Comparison of ENCODE assay signal across 1 cellular context in the genomic region with DNA sequence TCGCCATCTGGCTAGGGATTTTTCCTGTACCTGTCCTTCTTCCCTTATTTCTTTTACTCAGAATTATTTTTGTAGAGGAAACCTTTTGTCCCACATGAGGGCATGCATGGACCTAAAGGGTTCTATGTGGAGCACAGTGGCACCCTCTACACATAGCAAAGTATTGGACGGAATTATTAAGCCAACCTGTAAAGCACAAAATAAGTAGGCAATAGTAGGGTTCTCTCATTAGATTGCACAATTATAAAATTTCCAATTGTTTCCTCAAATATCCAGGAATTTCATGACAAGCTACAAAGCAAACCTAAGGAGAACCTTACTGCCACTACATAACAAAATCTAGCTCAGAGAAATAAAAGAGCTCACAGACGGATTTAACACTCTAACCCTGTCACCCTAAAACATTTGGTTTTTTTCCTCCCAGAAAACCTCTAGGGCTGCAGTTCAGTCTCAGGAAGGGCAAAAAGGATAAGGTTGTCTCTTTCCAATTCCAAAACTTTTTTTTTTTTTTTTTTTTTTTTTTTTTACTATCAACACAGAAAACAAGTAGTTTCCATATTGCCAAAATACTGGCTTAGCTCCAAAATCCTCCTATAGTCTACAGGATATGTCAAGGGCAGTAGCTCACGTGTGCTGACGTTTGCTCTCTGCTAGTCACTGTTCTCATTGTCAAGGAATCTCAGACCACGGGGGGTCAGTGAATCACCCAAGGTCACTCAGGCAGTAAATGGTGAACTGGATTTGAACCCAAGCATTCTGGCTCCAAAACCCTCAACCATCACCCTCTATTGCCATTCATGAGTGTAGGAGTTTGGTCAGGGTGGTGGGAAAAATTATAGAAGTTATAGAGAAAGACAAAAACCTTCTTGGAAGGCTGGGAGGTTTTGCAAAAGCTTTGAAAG.
TF ChIP-seq lines count a peak whose summit lies in the region.

No MANE protein-coding gene starts in this region.

TF ChIP-seq in HEK293, 187 proteins besides CTCF, POLR2A, EP300 and RAD21 (continued from another document and continues in another):
- no peak for TF ChIP-seq ZNF555 (tag by site-specific recombination; conservative IDR thresholded peaks at IDR 0.05)
- TF ChIP-seq SP7 (tag by site-specific recombination; IDR thresholded peaks at IDR 0.05): peak; percentile 37
- TF ChIP-seq ZNF174 (tag by site-specific recombination; IDR thresholded peaks at IDR 0.05): no peak
- no peak for TF ChIP-seq BCL11A (tag by site-specific recombination; IDR thresholded peaks at IDR 0.05; ENCODE audit: low read depth)
- TF ChIP-seq, protein P1, sequence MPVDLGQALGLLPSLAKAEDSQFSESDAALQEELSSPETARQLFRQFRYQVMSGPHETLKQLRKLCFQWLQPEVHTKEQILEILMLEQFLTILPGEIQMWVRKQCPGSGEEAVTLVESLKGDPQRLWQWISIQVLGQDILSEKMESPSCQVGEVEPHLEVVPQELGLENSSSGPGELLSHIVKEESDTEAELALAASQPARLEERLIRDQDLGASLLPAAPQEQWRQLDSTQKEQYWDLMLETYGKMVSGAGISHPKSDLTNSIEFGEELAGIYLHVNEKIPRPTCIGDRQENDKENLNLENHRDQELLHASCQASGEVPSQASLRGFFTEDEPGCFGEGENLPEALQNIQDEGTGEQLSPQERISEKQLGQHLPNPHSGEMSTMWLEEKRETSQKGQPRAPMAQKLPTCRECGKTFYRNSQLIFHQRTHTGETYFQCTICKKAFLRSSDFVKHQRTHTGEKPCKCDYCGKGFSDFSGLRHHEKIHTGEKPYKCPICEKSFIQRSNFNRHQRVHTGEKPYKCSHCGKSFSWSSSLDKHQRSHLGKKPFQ (tag by site-specific recombination; IDR thresholded peaks at IDR 0.05): no peak
- TF ChIP-seq ZSCAN4 (tag by site-specific recombination; IDR thresholded peaks at IDR 0.05): no peak
- TF ChIP-seq ZNF558 (tag by site-specific recombination; IDR thresholded peaks at IDR 0.05): no peak
- TF ChIP-seq ZXDB (tag by site-specific recombination; IDR thresholded peaks at IDR 0.05): 0 out of 2 replicates have a peak, but pooled peaks have one; percentile 21
- no peak for TF ChIP-seq ZNF48 (tag by site-specific recombination; IDR thresholded peaks at IDR 0.05)
- no peak for TF ChIP-seq SALL2 (tag by site-specific recombination; IDR thresholded peaks at IDR 0.05; ENCODE audit: borderline replicate concordance)
- 0 out of 2 replicates have a peak, but pooled peaks have one; percentile 7 for TF ChIP-seq ZIC2 (tag by site-specific recombination; IDR thresholded peaks at IDR 0.05)
- TF ChIP-seq INSM2 (tag by site-specific recombination; IDR thresholded peaks at IDR 0.05): peak; percentile 67; the same call in 1 of the 2 replicates
- TF ChIP-seq, protein P2, sequence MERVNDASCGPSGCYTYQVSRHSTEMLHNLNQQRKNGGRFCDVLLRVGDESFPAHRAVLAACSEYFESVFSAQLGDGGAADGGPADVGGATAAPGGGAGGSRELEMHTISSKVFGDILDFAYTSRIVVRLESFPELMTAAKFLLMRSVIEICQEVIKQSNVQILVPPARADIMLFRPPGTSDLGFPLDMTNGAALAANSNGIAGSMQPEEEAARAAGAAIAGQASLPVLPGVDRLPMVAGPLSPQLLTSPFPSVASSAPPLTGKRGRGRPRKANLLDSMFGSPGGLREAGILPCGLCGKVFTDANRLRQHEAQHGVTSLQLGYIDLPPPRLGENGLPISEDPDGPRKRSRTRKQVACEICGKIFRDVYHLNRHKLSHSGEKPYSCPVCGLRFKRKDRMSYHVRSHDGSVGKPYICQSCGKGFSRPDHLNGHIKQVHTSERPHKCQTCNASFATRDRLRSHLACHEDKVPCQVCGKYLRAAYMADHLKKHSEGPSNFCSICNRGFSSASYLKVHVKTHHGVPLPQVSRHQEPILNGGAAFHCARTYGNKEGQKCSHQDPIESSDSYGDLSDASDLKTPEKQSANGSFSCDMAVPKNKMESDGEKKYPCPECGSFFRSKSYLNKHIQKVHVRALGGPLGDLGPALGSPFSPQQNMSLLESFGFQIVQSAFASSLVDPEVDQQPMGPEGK (tag by site-specific recombination; IDR thresholded peaks at IDR 0.05): no peak
- no peak for TF ChIP-seq MYNN (tag by site-specific recombination; IDR thresholded peaks at IDR 0.05; ENCODE audit: borderline replicate concordance)
- no peak for TF ChIP-seq ZNF169 (tag by site-specific recombination; IDR thresholded peaks at IDR 0.05)
- TF ChIP-seq ZNF629 (tag by site-specific recombination; IDR thresholded peaks at IDR 0.05): peak; percentile 88
- TF ChIP-seq ZNF214 (tag by site-specific recombination; IDR thresholded peaks at IDR 0.05; ENCODE audit: borderline replicate concordance): no peak
- no peak for TF ChIP-seq ZNF2 (tag by site-specific recombination; IDR thresholded peaks at IDR 0.05)
- no peak for TF ChIP-seq REPIN1 (tag by site-specific recombination; IDR thresholded peaks at IDR 0.05; ENCODE audit: low read depth)
- peak; percentile 37; the same call in 1 of the 2 replicates for TF ChIP-seq GLIS2 (tag by site-specific recombination; IDR thresholded peaks at IDR 0.05)
- TF ChIP-seq ZNF664 (tag by site-specific recombination; IDR thresholded peaks at IDR 0.05): no peak
- peak; percentile 35; the same call in 1 of the 2 replicates for TF ChIP-seq ZNF335 (tag by site-specific recombination; conservative IDR thresholded peaks at IDR 0.05)
- TF ChIP-seq ZSCAN30 (tag by site-specific recombination; IDR thresholded peaks at IDR 0.05): no peak
- no peak for TF ChIP-seq ZNF140 (tag by site-specific recombination; IDR thresholded peaks at IDR 0.05)
- TF ChIP-seq PRDM10 (tag by site-specific recombination; IDR thresholded peaks at IDR 0.05): no peak
- TF ChIP-seq ZNF785 (tag by site-specific recombination; IDR thresholded peaks at IDR 0.05): no peak
- TF ChIP-seq ZNF645 (tag by site-specific recombination; IDR thresholded peaks at IDR 0.05): no peak
- no peak for TF ChIP-seq ZBTB6 (tag by site-specific recombination; IDR thresholded peaks at IDR 0.05)
- TF ChIP-seq ZNF23 (tag by site-specific recombination; IDR thresholded peaks at IDR 0.05; ENCODE audit: borderline replicate concordance): no peak
- no peak for TF ChIP-seq ZNF37A (tag by site-specific recombination; IDR thresholded peaks at IDR 0.05)
- TF ChIP-seq, protein P3, sequence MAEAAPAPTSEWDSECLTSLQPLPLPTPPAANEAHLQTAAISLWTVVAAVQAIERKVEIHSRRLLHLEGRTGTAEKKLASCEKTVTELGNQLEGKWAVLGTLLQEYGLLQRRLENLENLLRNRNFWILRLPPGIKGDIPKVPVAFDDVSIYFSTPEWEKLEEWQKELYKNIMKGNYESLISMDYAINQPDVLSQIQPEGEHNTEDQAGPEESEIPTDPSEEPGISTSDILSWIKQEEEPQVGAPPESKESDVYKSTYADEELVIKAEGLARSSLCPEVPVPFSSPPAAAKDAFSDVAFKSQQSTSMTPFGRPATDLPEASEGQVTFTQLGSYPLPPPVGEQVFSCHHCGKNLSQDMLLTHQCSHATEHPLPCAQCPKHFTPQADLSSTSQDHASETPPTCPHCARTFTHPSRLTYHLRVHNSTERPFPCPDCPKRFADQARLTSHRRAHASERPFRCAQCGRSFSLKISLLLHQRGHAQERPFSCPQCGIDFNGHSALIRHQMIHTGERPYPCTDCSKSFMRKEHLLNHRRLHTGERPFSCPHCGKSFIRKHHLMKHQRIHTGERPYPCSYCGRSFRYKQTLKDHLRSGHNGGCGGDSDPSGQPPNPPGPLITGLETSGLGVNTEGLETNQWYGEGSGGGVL (tag by site-specific recombination; IDR thresholded peaks at IDR 0.05): no peak
- TF ChIP-seq, protein P4, sequence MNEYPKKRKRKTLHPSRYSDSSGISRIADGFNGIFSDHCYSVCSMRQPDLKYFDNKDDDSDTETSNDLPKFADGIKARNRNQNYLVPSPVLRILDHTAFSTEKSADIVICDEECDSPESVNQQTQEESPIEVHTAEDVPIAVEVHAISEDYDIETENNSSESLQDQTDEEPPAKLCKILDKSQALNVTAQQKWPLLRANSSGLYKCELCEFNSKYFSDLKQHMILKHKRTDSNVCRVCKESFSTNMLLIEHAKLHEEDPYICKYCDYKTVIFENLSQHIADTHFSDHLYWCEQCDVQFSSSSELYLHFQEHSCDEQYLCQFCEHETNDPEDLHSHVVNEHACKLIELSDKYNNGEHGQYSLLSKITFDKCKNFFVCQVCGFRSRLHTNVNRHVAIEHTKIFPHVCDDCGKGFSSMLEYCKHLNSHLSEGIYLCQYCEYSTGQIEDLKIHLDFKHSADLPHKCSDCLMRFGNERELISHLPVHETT (tag by site-specific recombination; IDR thresholded peaks at IDR 0.05): peak; percentile 56
- TF ChIP-seq, protein P5, sequence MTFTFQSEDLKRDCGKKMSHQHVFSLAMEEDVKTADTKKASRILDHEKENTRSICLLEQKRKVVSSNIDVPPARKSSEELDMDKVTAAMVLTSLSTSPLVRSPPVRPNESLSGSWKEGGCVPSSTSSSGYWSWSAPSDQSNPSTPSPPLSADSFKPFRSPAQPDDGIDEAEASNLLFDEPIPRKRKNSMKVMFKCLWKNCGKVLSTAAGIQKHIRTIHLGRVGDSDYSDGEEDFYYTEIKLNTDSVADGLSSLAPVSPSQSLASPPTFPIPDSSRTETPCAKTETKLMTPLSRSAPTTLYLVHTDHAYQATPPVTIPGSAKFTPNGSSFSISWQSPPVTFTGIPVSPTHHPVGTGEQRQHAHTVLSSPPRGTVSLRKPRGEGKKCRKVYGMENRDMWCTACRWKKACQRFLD (tag by site-specific recombination; IDR thresholded peaks at IDR 0.05): no peak
- TF ChIP-seq ZNF362 (tag by site-specific recombination; IDR thresholded peaks at IDR 0.05): peak; percentile 95
- no peak for TF ChIP-seq ZNF311 (tag by site-specific recombination; IDR thresholded peaks at IDR 0.05; ENCODE audit: borderline replicate concordance)
- TF ChIP-seq ZNF561 (tag by site-specific recombination; IDR thresholded peaks at IDR 0.05; ENCODE audit: borderline replicate concordance): no peak
- TF ChIP-seq ZNF621 (tag by site-specific recombination; IDR thresholded peaks at IDR 0.05): no peak
